9 cellular contexts compared by ENCODE assay signal in genomic region chr7:106865130-106866115, GRCh38. TPM values are rescaled to one million over a fixed set of nuclear protein-coding genes. Genes with fewer than 3 reads are reported as not detected.
DNase-seq lines count a peak whose midpoint lies in the region; ATAC-seq and TF ChIP-seq lines count a peak whose summit lies in the region.
"Had no signal": no experiment of that assay in that cellular context is flagged by ENCODE, and none has a peak within 500 bp of the region (broad histone marks: within the 10 kb centered on the region; RNA-seq: fewer than 3 reads in every experiment).

Gene PIK3CG, plus strand, starts transcription at chr7:106865282. Its CDS starts 2,280 bp downstream, at chr7:106867562.

- H3K27me3 ChIP-seq in tibial nerve, result no peaks in the 10 kb centered on the region

- TF ChIP-seq EP300 in tibial nerve (IDR thresholded peaks at IDR 0.05), result peak in 1 of 2 donors; percentile 58

- H3K4me3 ChIP-seq in tibial nerve, result peak within 1 kb of the TSS in 2 of 4 donors; percentile 36 to 38

- 71 to 76% methylated on average over 13 of the region's 13 CpGs for WGBS in tibial nerve, 2 donors

- peaks cover 0 to 18% (median 5%) of the 10 kb centered on the region in 4 donors for H3K4me1 ChIP-seq in tibial nerve

- no peaks in the 10 kb centered on the region for H3K9me3 ChIP-seq in tibial nerve

- TF ChIP-seq POLR2A in tibial nerve (IDR thresholded peaks at IDR 0.05), result no peak

- no peak for TF ChIP-seq CTCF in tibial nerve (IDR thresholded peaks at IDR 0.05)

- peaks cover 0 to 7% (median 0%) of the 10 kb centered on the region in 3 donors for H3K36me3 ChIP-seq in tibial nerve

- peak; percentile 71 for ATAC-seq in GM19025 (IDR thresholded peaks at IDR 0.05; ENCODE audit: low read depth, unreplicated experiment)
- ATAC-seq in HG02884 (IDR thresholded peaks at IDR 0.05; ENCODE audit: unreplicated experiment), result peak; percentile 65

- H3K27ac ChIP-seq in tibial nerve, result peak within 1 kb of the TSS in 3 of 4 donors; percentile 29 to 68 (median 33)

- DNase-seq in RPMI7951 (ENCODE audit: low read depth) (peak; percentile 18), germinal center (ENCODE audit: low spot score) (peak; percentile 81), tibial nerve (ENCODE audit: low spot score in 2 of 2) (no peak), DMS 273 treated with DMSO at 0.1 percent for 48 hours (lab: John Stamatoyannopoulos, UW) (no peak), NCI-H1436 (lab: John Stamatoyannopoulos, UW) (no peak)
- DNase-seq in stimulated activated naive CD4-positive, alpha-beta T cell treated with Interleukin-2 at 50 U/mL for 16 hours (lab: John Stamatoyannopoulos, UW), result no peak

RNA-seq across cellular contexts. Expression of gene PIK3CG, which starts in this region (rescaled TPM):
- total RNA-seq in RPMI7951 (2014; rRNA removed; shearing (Covaris generic)), result 2.0 and 3.2 TPM in 2 replicates
- 1 to 10 TPM; 3.1 to 9.3 (median 7.2) TPM for total RNA-seq in tibial nerve
- total RNA-seq: myocyte had no signal

Comparison
In these comparisons a context has a peak if more than half of its experiments do, and no peak if none do; other contexts are left out.
1. DNase-seq: peak in RPMI7951 (single experiment) and germinal center (single experiment); none in tibial nerve (0 of 2), stimulated activated naive CD4-positive, alpha-beta T cell treated with Interleukin-2 at 50 U/mL for 16 hours (single experiment), DMS 273 treated with DMSO at 0.1 percent for 48 hours (single experiment) and NCI-H1436 (single experiment).